In the genomic region with DNA sequence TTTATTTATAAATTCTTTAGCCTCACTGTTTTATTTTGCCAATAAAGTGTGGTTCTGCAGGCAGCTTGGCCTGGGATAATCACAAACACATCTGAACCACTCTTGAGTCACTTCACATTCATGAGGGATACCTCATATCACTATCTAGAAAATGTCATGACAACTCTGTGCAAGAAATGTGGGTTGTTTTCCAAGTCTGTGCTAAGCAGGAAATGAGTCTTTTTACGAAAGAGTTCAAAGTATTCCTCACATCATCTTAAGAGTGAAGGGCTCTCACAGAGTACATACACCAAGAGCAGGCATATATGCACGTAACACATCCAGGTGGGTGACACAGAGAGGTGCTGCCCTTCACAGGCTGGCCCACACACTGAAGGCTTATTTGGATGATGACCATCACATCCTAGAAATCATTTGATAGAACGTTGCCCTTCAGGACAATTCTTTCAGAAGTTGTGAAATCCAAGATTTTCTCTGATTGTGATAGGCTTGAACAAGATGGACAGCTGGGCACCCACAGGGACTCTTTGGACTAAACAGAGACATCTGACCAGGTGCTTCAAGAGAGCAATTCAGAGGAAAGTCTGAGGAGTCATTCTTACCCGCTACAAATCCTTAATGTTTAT, we compare ENCODE assay signal across 21 cellular contexts.
DNase-seq lines count a peak whose midpoint lies in the region; ATAC-seq, FAIRE-seq and TF ChIP-seq lines count a peak whose summit lies in the region.
"Had no signal": no experiment of that assay in that cellular context is flagged by ENCODE, and none has a peak within 500 bp of the region (broad histone marks: within the 10 kb centered on the region; RNA-seq: fewer than 3 reads in every experiment).

No MANE protein-coding gene starts in this region.

- intact Hi-C loops in body of pancreas (cut with DNase I) = no loop called here
- intact Hi-C loops in activated T-helper 1 cell treated with anti-CD3 and anti-CD28 coated beads, Interleukin-12 subunit alpha, Interleukin-12 subunit beta, Interleukin-2, Interleukin-4 antibody, amounts not matched to agents 30 ng/mL and 10 ng/mL and 1 ng/mL, durations not matched to agents 14 hours and 24 hours and 36 hours (cut with micrococcal nuclease) = no loop called here

- H3K9me3 Mint-ChIP-seq in activated T-helper 1 cell treated with anti-CD3 and anti-CD28 coated beads, Interleukin-12 subunit alpha, Interleukin-12 subunit beta, Interleukin-2, Interleukin-4 antibody, amounts not matched to agents 30 ng/mL and 10 ng/mL and 1 ng/mL, durations not matched to agents 14 hours and 24 hours and 36 hours = no peaks in the 10 kb centered on the region

- ATAC-seq in body of pancreas (no peak), HG03520 (IDR thresholded peaks at IDR 0.05; ENCODE audit: unreplicated experiment) (no peak)
- ATAC-seq: stimulated activated naive CD8-positive, alpha-beta T cell treated with anti-CD3 and anti-CD28 coated beads, Interleukin-15, amount 100 ng/mL, for 72 hours had no signal

- peaks cover 86% of the 10 kb centered on the region for H3K27me3 ChIP-seq in iPS-15b (ENCODE audit: control insufficient read depth, insufficient read depth, low read length)
- H3K27me3 ChIP-seq in body of pancreas = no peaks in the 10 kb centered on the region

- H3K36me3 Mint-ChIP-seq in activated T-helper 1 cell treated with anti-CD3 and anti-CD28 coated beads, Interleukin-12 subunit alpha, Interleukin-12 subunit beta, Interleukin-2, Interleukin-4 antibody, amounts not matched to agents 30 ng/mL and 10 ng/mL and 1 ng/mL, durations not matched to agents 14 hours and 24 hours and 36 hours (ENCODE audit: low read depth) = no peaks in the 10 kb centered on the region

- H3K27ac Mint-ChIP-seq in activated T-helper 1 cell treated with anti-CD3 and anti-CD28 coated beads, Interleukin-12 subunit alpha, Interleukin-12 subunit beta, Interleukin-2, Interleukin-4 antibody, amounts not matched to agents 30 ng/mL and 10 ng/mL and 1 ng/mL, durations not matched to agents 14 hours and 24 hours and 36 hours = no peak overlapping the region
- H3K27ac Mint-ChIP-seq: activated T-cell treated with anti-CD3 and anti-CD28 coated beads, Interleukin-2, amount 50 U/mL, for 72 hours; B cell; H9; stimulated activated naive CD8-positive, alpha-beta T cell treated with anti-CD3 and anti-CD28 coated beads, Interleukin-15, amount 100 ng/mL, for 72 hours had no signal

- no peaks in the 10 kb centered on the region for H3K27me3 Mint-ChIP-seq in activated T-helper 1 cell treated with anti-CD3 and anti-CD28 coated beads, Interleukin-12 subunit alpha, Interleukin-12 subunit beta, Interleukin-2, Interleukin-4 antibody, amounts not matched to agents 30 ng/mL and 10 ng/mL and 1 ng/mL, durations not matched to agents 14 hours and 24 hours and 36 hours (ENCODE audit: insufficient read depth)
- H3K27me3 Mint-ChIP-seq: B cell; stimulated activated naive CD8-positive, alpha-beta T cell treated with anti-CD3 and anti-CD28 coated beads, Interleukin-15, amount 100 ng/mL, for 72 hours had no signal

- H3K4me3 ChIP-seq in iPS-15b (ENCODE audit: low read depth, low read length) (peak overlapping the region; percentile 8), body of pancreas (no peak overlapping the region)

- WGBS in body of pancreas, 2 donors = 68 to 82% methylated on average over 4 of the region's 4 CpGs

- TF ChIP-seq CTCF in body of pancreas (IDR thresholded peaks at IDR 0.05) = no peak

- no peak for TF ChIP-seq POLR2A in body of pancreas (IDR thresholded peaks at IDR 0.05)

- no peak overlapping the region for H3K4me3 Mint-ChIP-seq in activated T-helper 1 cell treated with anti-CD3 and anti-CD28 coated beads, Interleukin-12 subunit alpha, Interleukin-12 subunit beta, Interleukin-2, Interleukin-4 antibody, amounts not matched to agents 30 ng/mL and 10 ng/mL and 1 ng/mL, durations not matched to agents 14 hours and 24 hours and 36 hours
- H3K4me3 Mint-ChIP-seq: activated T-cell treated with anti-CD3 and anti-CD28 coated beads, Interleukin-2, amount 50 U/mL, for 72 hours; B cell; H9; stimulated activated naive CD8-positive, alpha-beta T cell treated with anti-CD3 and anti-CD28 coated beads, Interleukin-15, amount 100 ng/mL, for 72 hours had no signal

- peak; percentile 67 for DNase-seq in AG08395 (ENCODE audit: low spot score)
- DNase-seq in HTR-8/SVneo (ENCODE audit: insufficient read length, low spot score) = peak; percentile 5
- peak; percentile 81 for DNase-seq in astrocyte of the hippocampus (ENCODE audit: low read depth, low spot score)
- no peak for DNase-seq in body of pancreas
- no peak for DNase-seq in GM19240 (ENCODE audit: insufficient read length, low spot score)
- no peak for DNase-seq in activated T-helper 1 cell treated with anti-CD3 and anti-CD28 coated beads, Interleukin-12 subunit alpha, Interleukin-12 subunit beta, Interleukin-2, Interleukin-4 antibody, amounts not matched to agents 30 ng/mL and 10 ng/mL and 1 ng/mL, durations not matched to agents 14 hours and 24 hours and 36 hours (ENCODE audit: low spot score)
- DNase-seq: activated CD4-positive, alpha-beta T cell treated with anti-CD3 and anti-CD28 coated beads for 4 hours; activated T-cell treated with anti-CD3 and anti-CD28 coated beads, Interleukin-2, amount 50 U/mL, for 72 hours; amygdala; DMS153; H9; Karpas-422; NCI-H187; NCI-H526 treated with DMSO at 0.1 percent for 48 hours; nucleus accumbens; stimulated activated naive CD8-positive, alpha-beta T cell treated with anti-CD3 and anti-CD28 coated beads, Interleukin-15, amount 100 ng/mL, for 72 hours; T-helper 2 cell had no signal

- H3K4me1 ChIP-seq in iPS-15b (ENCODE audit: control insufficient read depth, insufficient read depth, low read length) (no peaks in the 10 kb centered on the region), body of pancreas (no peaks in the 10 kb centered on the region)

- no peak overlapping the region for H3K9ac ChIP-seq in iPS-15b (ENCODE audit: low read depth, low read length)

- H3K9me3 ChIP-seq in iPS-15b (ENCODE audit: control insufficient read depth, insufficient read depth, low read length) (no peaks in the 10 kb centered on the region), body of pancreas (no peaks in the 10 kb centered on the region)

- FAIRE-seq in HTR-8/SVneo (lab: Jason Lieb, UNC) = no peak
- FAIRE-seq: keratinocyte had no signal

- no peak overlapping the region for H3K27ac ChIP-seq in body of pancreas

- no peaks in the 10 kb centered on the region for H3K4me1 Mint-ChIP-seq in activated T-helper 1 cell treated with anti-CD3 and anti-CD28 coated beads, Interleukin-12 subunit alpha, Interleukin-12 subunit beta, Interleukin-2, Interleukin-4 antibody, amounts not matched to agents 30 ng/mL and 10 ng/mL and 1 ng/mL, durations not matched to agents 14 hours and 24 hours and 36 hours (ENCODE audit: low read depth)
- H3K4me1 Mint-ChIP-seq: B cell; stimulated activated naive CD8-positive, alpha-beta T cell treated with anti-CD3 and anti-CD28 coated beads, Interleukin-15, amount 100 ng/mL, for 72 hours had no signal

- H3K36me3 ChIP-seq in iPS-15b (ENCODE audit: control insufficient read depth, insufficient read depth, low read length) (no peaks in the 10 kb centered on the region), body of pancreas (replicated peaks in 1 of 2; ENCODE audit: insufficient read depth in 1 of 2, low read depth in 2 of 2) (no peaks in the 10 kb centered on the region)

Comparison
In these comparisons a context has a peak if more than half of its experiments do, and no peak if none do; other contexts are left out.
1. DNase-seq: peak in AG08395 (single experiment), HTR-8/SVneo (single experiment) and astrocyte of the hippocampus (single experiment); none in body of pancreas (0 of 4), GM19240 (single experiment) and activated T-helper 1 cell treated with anti-CD3 and anti-CD28 coated beads, Interleukin-12 subunit alpha, Interleukin-12 subunit beta, Interleukin-2, Interleukin-4 antibody, amounts not matched to agents 30 ng/mL and 10 ng/mL and 1 ng/mL, durations not matched to agents 14 hours and 24 hours and 36 hours (single experiment).